ENCODE assay signal across 1 cellular context in genomic region chr13:48236528-48237353, GRCh38.
TF ChIP-seq lines count a peak whose summit lies in the region.

No MANE protein-coding gene starts in this region.

TF ChIP-seq in GM23338, 12 proteins besides CTCF, POLR2A, EP300 and RAD21 (continued from another document):
- no peak for TF ChIP-seq REST (IDR thresholded peaks at IDR 0.05; ENCODE audit: unreplicated experiment)
